ENCODE assay signal across 11 cellular contexts in genomic region chr5:14560091-14560595, GRCh38. TPM values are rescaled to one million over a fixed set of nuclear protein-coding genes. Genes with fewer than 3 reads are reported as not detected.
DNase-seq lines count a peak whose midpoint lies in the region; ATAC-seq and TF ChIP-seq lines count a peak whose summit lies in the region.
"Had no signal": no experiment of that assay in that cellular context is flagged by ENCODE, and none has a peak within 500 bp of the region (broad histone marks: within the 10 kb centered on the region; RNA-seq: fewer than 3 reads in every experiment).

No MANE protein-coding gene starts in this region.

- peak overlapping the region; percentile 75 for H3K4me3 Mint-ChIP-seq in T-helper 17 cell
- no peak overlapping the region for H3K4me3 Mint-ChIP-seq in progenitor cell of endocrine pancreas (ENCODE audit: low read depth)

- H3K9me3 Mint-ChIP-seq in progenitor cell of endocrine pancreas (ENCODE audit: low read depth), result peaks cover 3% of the 10 kb centered on the region

- ATAC-seq in T-helper 17 cell (peak; percentile 65), HG03442 (IDR thresholded peaks at IDR 0.05; ENCODE audit: unreplicated experiment) (no peak)

- H3K9me3 ChIP-seq in T-helper 17 cell (ENCODE audit: control insufficient read depth, low read length, poor library complexity, severe bottlenecking), result no peaks in the 10 kb centered on the region

- H3K27me3 Mint-ChIP-seq in T-helper 17 cell, result no peaks in the 10 kb centered on the region
- no peaks in the 10 kb centered on the region for H3K27me3 Mint-ChIP-seq in progenitor cell of endocrine pancreas

- no peak overlapping the region for H3K27ac ChIP-seq in brain microvascular endothelial cell
- H3K27ac ChIP-seq: 22Rv1 had no signal

- no peaks in the 10 kb centered on the region for H3K36me3 ChIP-seq in brain microvascular endothelial cell (replicated peaks)

- no peak for TF ChIP-seq CTCF in progenitor cell of endocrine pancreas (IDR thresholded peaks at IDR 0.05; ENCODE audit: unreplicated experiment)
- no peak for TF ChIP-seq CTCF in brain microvascular endothelial cell (IDR thresholded peaks at IDR 0.05; ENCODE audit: low read depth, low read length, missing control alignments)

- H3K36me3 Mint-ChIP-seq in T-helper 17 cell (ENCODE audit: low read depth) (no peaks in the 10 kb centered on the region), progenitor cell of endocrine pancreas (ENCODE audit: insufficient read depth) (no peaks in the 10 kb centered on the region)

- in situ Hi-C loops in brain microvascular endothelial cell (cut with HindIII; ENCODE audit: low pct_ligation_motif_present, low sequenced_read_pairs), result no loop called here

- H3K4me1 Mint-ChIP-seq in T-helper 17 cell (peaks cover 9% of the 10 kb centered on the region), progenitor cell of endocrine pancreas (ENCODE audit: low read depth) (peaks cover 16% of the 10 kb centered on the region)

- no peak overlapping the region for H3K27ac Mint-ChIP-seq in T-helper 17 cell
- peak overlapping the region; percentile 69 for H3K27ac Mint-ChIP-seq in progenitor cell of endocrine pancreas

- no peaks in the 10 kb centered on the region for H3K27me3 ChIP-seq in brain microvascular endothelial cell (replicated peaks)

- peak; percentile 37 for DNase-seq in NCI-H2196 (lab: John Stamatoyannopoulos, UW; ENCODE audit: unreplicated experiment)
- DNase-seq in NCI-H2196 treated with DMSO at 0.1 percent for 48 hours (lab: John Stamatoyannopoulos, UW; ENCODE audit: unreplicated experiment), result no peak
- DNase-seq in NCI-H2029 (lab: John Stamatoyannopoulos, UW), result peak; percentile 87
- no peak for DNase-seq in T-helper 17 cell
- DNase-seq in progenitor cell of endocrine pancreas (ENCODE audit: low spot score, unreplicated experiment), result no peak
- no peak for DNase-seq in amniotic stem cell (lab: John Stamatoyannopoulos, UW)
- DNase-seq in brain microvascular endothelial cell, result no peak
- DNase-seq: activated CD8-positive, alpha-beta memory T cell treated with anti-CD3 and anti-CD28 coated beads, Interleukin-2, amount 50 U/mL, for 4 hours; RPMI8226 had no signal

- H3K4me3 ChIP-seq in brain microvascular endothelial cell (ENCODE audit: low read depth, low read length), result no peak overlapping the region

RNA-seq across cellular contexts. Expression of gene OTULINL, which starts 21.4 kb away (rescaled TPM):
- 10 to 100 TPM; 31.4 to 42.8 TPM for total RNA-seq in T-helper 17 cell
- 35.5 and 36.3 TPM in 2 replicates for total RNA-seq in progenitor cell of endocrine pancreas

Comparison
In these comparisons a context has a peak if more than half of its experiments do, and no peak if none do; other contexts are left out.
1. DNase-seq: peak in NCI-H2196 (single experiment) and NCI-H2029 (single experiment); none in NCI-H2196 treated with DMSO at 0.1 percent for 48 hours (single experiment), T-helper 17 cell (0 of 3), progenitor cell of endocrine pancreas (single experiment), amniotic stem cell (single experiment) and brain microvascular endothelial cell (single experiment).